In the genomic region with DNA sequence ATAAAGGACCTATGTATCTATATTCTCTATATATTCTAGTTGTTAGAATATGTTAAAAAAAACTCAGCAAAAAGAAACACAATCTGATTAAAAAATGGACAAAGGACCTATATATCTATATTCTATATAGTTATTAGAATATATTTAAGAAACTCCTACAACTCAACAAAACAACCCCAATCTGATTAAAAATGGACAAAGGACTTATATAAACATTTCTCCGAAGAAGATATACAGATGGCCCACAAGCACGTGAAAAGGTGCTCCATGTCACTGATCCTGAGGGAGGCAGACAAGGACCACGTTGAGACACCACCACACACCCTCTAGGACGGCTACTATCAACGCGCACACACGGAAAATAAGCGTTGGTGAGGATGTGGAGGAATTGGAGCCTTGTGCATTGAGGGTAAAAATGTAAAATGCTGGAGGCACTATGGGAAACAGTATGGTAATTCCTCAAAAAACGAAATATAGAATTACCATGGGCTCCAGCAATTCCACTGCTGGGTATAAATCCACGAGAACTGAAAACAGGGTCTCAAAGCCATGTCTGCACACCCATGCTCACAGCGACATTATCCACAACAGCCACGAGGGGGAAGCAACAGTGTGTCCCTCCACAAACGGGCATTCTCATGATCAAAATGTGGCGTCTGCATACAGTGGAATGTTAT, we compare ENCODE assay signal across 9 cellular contexts. TPM values are rescaled to one million over a fixed set of nuclear protein-coding genes. Genes with fewer than 3 reads are reported as not detected.
DNase-seq lines count a peak whose midpoint lies in the region; ATAC-seq, FAIRE-seq and TF ChIP-seq lines count a peak whose summit lies in the region.
"Had no signal": no experiment of that assay in that cellular context is flagged by ENCODE, and none has a peak within 500 bp of the region (broad histone marks: within the 10 kb centered on the region; RNA-seq: fewer than 3 reads in every experiment).

No MANE protein-coding gene starts in this region.

- H3K36me3 Mint-ChIP-seq in endothelial cell (ENCODE audit: low read depth, unreplicated experiment), result peaks cover 9% of the 10 kb centered on the region

- intact Hi-C loops in mucosa of descending colon (cut with DNase I, micrococcal nuclease), result loop anchor here (5.0 kb wide), 2 partner anchors 229 to 239 kb away; a partner anchor contains a TSS

- no peaks in the 10 kb centered on the region; the same call in 2 of the 3 replicates for H3K4me1 ChIP-seq in A549
- H3K4me1 ChIP-seq in mucosa of descending colon (ENCODE audit: low read depth), result no peaks in the 10 kb centered on the region

- H3K4me3 Mint-ChIP-seq in endothelial cell (ENCODE audit: unreplicated experiment), result no peak overlapping the region
- H3K4me3 Mint-ChIP-seq: stimulated activated naive CD8-positive, alpha-beta T cell treated with anti-CD3 and anti-CD28 coated beads, Interleukin-15, Interleukin-2, amounts not matched to agents 100 ng/mL and 50 ng/mL, for 24 hours had no signal

- CTCF ChIA-PET in A549 (lab: Yijun Ruan, JAX), result interaction anchor here (0.6 to 0.8 kb wide), 6 partner anchors 15 to 444 kb away, joined by 3 to 4 read pairs (median 3); no protein-coding TSS in a partner anchor

- ATAC-seq in A549 (peak; percentile 96 to 97), mucosa of descending colon (peak; percentile 90), GM18511 (IDR thresholded peaks at IDR 0.05; ENCODE audit: unreplicated experiment) (no peak)

- DNase-seq in A549 (ENCODE audit: low read depth in 1 of 2, low spot score in 1 of 2) (peak; percentile 70 to 72), GM13977 (ENCODE audit: low spot score) (peak; percentile 83), NCI-H748 (lab: John Stamatoyannopoulos, UW; ENCODE audit: unreplicated experiment) (peak; percentile 61), endothelial cell (ENCODE audit: low spot score) (peak; percentile 61), mucosa of descending colon (peak in 2 of 3 donors; percentile 60 to 75)
- peak; percentile 59 to 68 for DNase-seq in activated CD4-positive, alpha-beta T cell treated with anti-CD3 and anti-CD28 coated beads, Interleukin-2, amount 50 U/mL, for 48 hours
- DNase-seq in stimulated activated CD8-positive, alpha-beta memory T cell treated with anti-CD3 and anti-CD28 coated beads, Interleukin-4, amount 100 ng/mL, for 48 hours, result peak; percentile 66

- peaks cover 11% of the 10 kb centered on the region for H3K4me1 Mint-ChIP-seq in endothelial cell (ENCODE audit: unreplicated experiment)

- FAIRE-seq in A549 (lab: Jason Lieb, UNC), result no peak

- TF ChIP-seq POLR2A in A549 (IDR thresholded peaks at IDR 0.05; ENCODE audit: low read length), result no peak

- in situ Hi-C loops in GM13977 (cut with MboI; ENCODE audit: low pct_unique_long_range_greater_than_20kb, low sequenced_read_pairs, unreplicated experiment), result no loop called here

- peak; percentile 57 for TF ChIP-seq CTCF in A549 (IDR thresholded peaks at IDR 0.05)
- TF ChIP-seq CTCF in GM13977 (IDR thresholded peaks at IDR 0.05; ENCODE audit: extremely low read depth, insufficient read depth, missing control alignments), result peak; percentile 86
- TF ChIP-seq CTCF in endothelial cell (IDR thresholded peaks at IDR 0.05; ENCODE audit: unreplicated experiment), result peak; percentile 38
- peak; percentile 23 for TF ChIP-seq CTCF in mucosa of descending colon (IDR thresholded peaks at IDR 0.05)

- H3K9me3 ChIP-seq in A549, result no peaks in the 10 kb centered on the region
- no peaks in the 10 kb centered on the region for H3K9me3 ChIP-seq in mucosa of descending colon

- H3K4me3 ChIP-seq in A549, result no peak overlapping the region
- no peak overlapping the region for H3K4me3 ChIP-seq in mucosa of descending colon

- peak; percentile 60 to 62; a peak in 4 of 5 replicates for TF ChIP-seq RAD21 in A549 (conservative IDR thresholded peaks at IDR 0.05 in 1 of 2, IDR thresholded peaks at IDR 0.05 in 1 of 2)

- no peak overlapping the region for H3K27ac ChIP-seq in A549

- POLR2A ChIA-PET in A549 (lab: Yijun Ruan, JAX), result no interaction called here

- H3K9me3 Mint-ChIP-seq in endothelial cell (ENCODE audit: unreplicated experiment), result no peaks in the 10 kb centered on the region
- H3K9me3 Mint-ChIP-seq: stimulated activated naive CD8-positive, alpha-beta T cell treated with anti-CD3 and anti-CD28 coated beads, Interleukin-15, Interleukin-2, amounts not matched to agents 100 ng/mL and 50 ng/mL, for 24 hours had no signal

- H3K27ac Mint-ChIP-seq in endothelial cell (ENCODE audit: unreplicated experiment), result no peak overlapping the region
- H3K27ac Mint-ChIP-seq: stimulated activated naive CD8-positive, alpha-beta T cell treated with anti-CD3 and anti-CD28 coated beads, Interleukin-15, Interleukin-2, amounts not matched to agents 100 ng/mL and 50 ng/mL, for 24 hours had no signal

- no peaks in the 10 kb centered on the region for H3K36me3 ChIP-seq in mucosa of descending colon (ENCODE audit: low read depth)

- H3K4me2 ChIP-seq in A549, result peak overlapping the region; percentile 71

- 12% methylated on average over 14 of the region's 14 CpGs for WGBS in A549 (ENCODE audit: missing lambda C conversion rate)

- no peak for TF ChIP-seq EP300 in A549 (IDR thresholded peaks at IDR 0.05)

- no peaks in the 10 kb centered on the region for H3K27me3 Mint-ChIP-seq in endothelial cell (ENCODE audit: unreplicated experiment)
- H3K27me3 Mint-ChIP-seq: stimulated activated naive CD8-positive, alpha-beta T cell treated with anti-CD3 and anti-CD28 coated beads, Interleukin-15, Interleukin-2, amounts not matched to agents 100 ng/mL and 50 ng/mL, for 24 hours had no signal

TF ChIP-seq in A549, 52 proteins besides CTCF, POLR2A, EP300 and RAD21:
- peak; percentile 62 for TF ChIP-seq SMC3 (IDR thresholded peaks at IDR 0.05)
- TF ChIP-seq, protein P1, sequence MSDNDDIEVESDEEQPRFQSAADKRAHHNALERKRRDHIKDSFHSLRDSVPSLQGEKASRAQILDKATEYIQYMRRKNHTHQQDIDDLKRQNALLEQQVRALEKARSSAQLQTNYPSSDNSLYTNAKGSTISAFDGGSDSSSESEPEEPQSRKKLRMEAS (IDR thresholded peaks at IDR 0.05), result 0 out of 2 replicates have a peak, but pooled peaks have one; percentile 28
- no peak for TF ChIP-seq CHD2 (IDR thresholded peaks at IDR 0.05; ENCODE audit: low read length, partially characterized antibody)

RNA-seq across cellular contexts. Expression of a gene that starts 22.7 kb away (rescaled TPM):
- 0.59 and 0.65 TPM in 2 replicates for polyA plus RNA-seq in A549 (2011; rRNA removed)
- polyA plus RNA-seq in A549 (2012; cell fraction: cytosol; rRNA removed), result 0.19 and 0.28 TPM in 2 replicates
- 0.35 and 0.42 TPM in 2 replicates for polyA plus RNA-seq in A549 (2012; cell fraction: nucleus; rRNA removed)
- polyA plus RNA-seq in A549 (2017; fragmentation: RNase III; extraction: RNeasy Plus Mini Kit Qiagen cat#74134 plus additional on column Dnase treatment), result 0.07 to 0.36 TPM (median 0.22 TPM) in 3 replicates
- 0.29 and 0.62 TPM in 2 replicates for polyA minus RNA-seq in A549 (2011; rRNA and poly(A)+ RNA removed)
- total RNA-seq in endothelial cell (ENCODE audit: unreplicated experiment), result 11.5 TPM
- 1 to 10 TPM; 2.7 to 6.8 (median 2.8) TPM for total RNA-seq in mucosa of descending colon

RNA-seq across cellular contexts. Expression of a gene that starts 47.1 kb away (rescaled TPM):
- 38.7 and 39.0 TPM in 2 replicates for polyA plus RNA-seq in A549 (2011; rRNA removed)
- 37.6 and 38.7 TPM in 2 replicates for polyA plus RNA-seq in A549 (2012; cell fraction: cytosol; rRNA removed)
- 118 and 125 TPM in 2 replicates for polyA plus RNA-seq in A549 (2012; cell fraction: nucleus; rRNA removed)
- 30.8 to 34.0 TPM (median 31.4 TPM) in 3 replicates for polyA plus RNA-seq in A549 (2017; fragmentation: RNase III; extraction: RNeasy Plus Mini Kit Qiagen cat#74134 plus additional on column Dnase treatment)
- polyA minus RNA-seq in A549 (2011; rRNA and poly(A)+ RNA removed), result 31.0 and 31.8 TPM in 2 replicates
- total RNA-seq in endothelial cell (ENCODE audit: unreplicated experiment), result 31.9 TPM
- 10 to 100 TPM; 42.5 to 68.3 (median 61.6) TPM for total RNA-seq in mucosa of descending colon

Comparison
In these comparisons a context has a peak if more than half of its experiments do, and no peak if none do; other contexts are left out.
1. CTCF ChIP-seq: peak in every context shown above with its lines; median percentile 86 in GM13977; 57 in A549; 38 in endothelial cell; 23 in mucosa of descending colon.